In the genomic region with DNA sequence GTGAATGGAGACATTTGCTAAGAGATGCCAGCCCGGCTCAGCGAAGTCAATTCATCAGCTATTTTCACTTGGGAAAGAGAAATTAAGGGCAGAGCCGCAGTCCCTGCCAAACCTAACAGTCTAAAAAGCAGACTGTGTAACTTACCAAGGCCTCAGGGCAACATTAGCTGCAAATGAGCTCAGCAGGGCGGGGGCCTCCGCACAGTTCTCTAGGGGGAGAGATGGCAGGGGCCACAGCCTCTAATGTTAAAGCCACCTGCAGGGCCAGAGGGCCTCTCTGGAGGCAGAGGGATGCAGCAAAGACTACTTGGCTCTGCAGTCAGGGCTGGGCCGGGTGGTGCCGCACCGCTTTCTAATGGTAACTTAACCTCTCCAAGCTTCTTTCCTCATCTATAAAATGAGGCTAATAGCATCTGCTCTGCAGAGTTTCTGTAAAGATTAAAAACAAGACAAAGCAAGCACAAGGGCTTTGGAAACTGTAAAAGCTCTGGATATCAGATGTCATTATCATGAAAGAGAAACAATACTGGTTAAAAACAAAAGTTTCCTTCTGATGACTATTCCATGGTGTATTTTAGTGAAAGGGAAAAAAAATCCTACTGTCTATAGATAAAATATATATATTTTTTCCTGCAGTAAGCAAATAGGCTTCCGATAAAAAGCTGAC, we compare ENCODE assay signal across 1 cellular context.
TF ChIP-seq lines count a peak whose summit lies in the region.

No MANE protein-coding gene starts in this region.

TF ChIP-seq in GM23338, 12 proteins besides CTCF, POLR2A, EP300 and RAD21:
- TF ChIP-seq, protein P1, sequence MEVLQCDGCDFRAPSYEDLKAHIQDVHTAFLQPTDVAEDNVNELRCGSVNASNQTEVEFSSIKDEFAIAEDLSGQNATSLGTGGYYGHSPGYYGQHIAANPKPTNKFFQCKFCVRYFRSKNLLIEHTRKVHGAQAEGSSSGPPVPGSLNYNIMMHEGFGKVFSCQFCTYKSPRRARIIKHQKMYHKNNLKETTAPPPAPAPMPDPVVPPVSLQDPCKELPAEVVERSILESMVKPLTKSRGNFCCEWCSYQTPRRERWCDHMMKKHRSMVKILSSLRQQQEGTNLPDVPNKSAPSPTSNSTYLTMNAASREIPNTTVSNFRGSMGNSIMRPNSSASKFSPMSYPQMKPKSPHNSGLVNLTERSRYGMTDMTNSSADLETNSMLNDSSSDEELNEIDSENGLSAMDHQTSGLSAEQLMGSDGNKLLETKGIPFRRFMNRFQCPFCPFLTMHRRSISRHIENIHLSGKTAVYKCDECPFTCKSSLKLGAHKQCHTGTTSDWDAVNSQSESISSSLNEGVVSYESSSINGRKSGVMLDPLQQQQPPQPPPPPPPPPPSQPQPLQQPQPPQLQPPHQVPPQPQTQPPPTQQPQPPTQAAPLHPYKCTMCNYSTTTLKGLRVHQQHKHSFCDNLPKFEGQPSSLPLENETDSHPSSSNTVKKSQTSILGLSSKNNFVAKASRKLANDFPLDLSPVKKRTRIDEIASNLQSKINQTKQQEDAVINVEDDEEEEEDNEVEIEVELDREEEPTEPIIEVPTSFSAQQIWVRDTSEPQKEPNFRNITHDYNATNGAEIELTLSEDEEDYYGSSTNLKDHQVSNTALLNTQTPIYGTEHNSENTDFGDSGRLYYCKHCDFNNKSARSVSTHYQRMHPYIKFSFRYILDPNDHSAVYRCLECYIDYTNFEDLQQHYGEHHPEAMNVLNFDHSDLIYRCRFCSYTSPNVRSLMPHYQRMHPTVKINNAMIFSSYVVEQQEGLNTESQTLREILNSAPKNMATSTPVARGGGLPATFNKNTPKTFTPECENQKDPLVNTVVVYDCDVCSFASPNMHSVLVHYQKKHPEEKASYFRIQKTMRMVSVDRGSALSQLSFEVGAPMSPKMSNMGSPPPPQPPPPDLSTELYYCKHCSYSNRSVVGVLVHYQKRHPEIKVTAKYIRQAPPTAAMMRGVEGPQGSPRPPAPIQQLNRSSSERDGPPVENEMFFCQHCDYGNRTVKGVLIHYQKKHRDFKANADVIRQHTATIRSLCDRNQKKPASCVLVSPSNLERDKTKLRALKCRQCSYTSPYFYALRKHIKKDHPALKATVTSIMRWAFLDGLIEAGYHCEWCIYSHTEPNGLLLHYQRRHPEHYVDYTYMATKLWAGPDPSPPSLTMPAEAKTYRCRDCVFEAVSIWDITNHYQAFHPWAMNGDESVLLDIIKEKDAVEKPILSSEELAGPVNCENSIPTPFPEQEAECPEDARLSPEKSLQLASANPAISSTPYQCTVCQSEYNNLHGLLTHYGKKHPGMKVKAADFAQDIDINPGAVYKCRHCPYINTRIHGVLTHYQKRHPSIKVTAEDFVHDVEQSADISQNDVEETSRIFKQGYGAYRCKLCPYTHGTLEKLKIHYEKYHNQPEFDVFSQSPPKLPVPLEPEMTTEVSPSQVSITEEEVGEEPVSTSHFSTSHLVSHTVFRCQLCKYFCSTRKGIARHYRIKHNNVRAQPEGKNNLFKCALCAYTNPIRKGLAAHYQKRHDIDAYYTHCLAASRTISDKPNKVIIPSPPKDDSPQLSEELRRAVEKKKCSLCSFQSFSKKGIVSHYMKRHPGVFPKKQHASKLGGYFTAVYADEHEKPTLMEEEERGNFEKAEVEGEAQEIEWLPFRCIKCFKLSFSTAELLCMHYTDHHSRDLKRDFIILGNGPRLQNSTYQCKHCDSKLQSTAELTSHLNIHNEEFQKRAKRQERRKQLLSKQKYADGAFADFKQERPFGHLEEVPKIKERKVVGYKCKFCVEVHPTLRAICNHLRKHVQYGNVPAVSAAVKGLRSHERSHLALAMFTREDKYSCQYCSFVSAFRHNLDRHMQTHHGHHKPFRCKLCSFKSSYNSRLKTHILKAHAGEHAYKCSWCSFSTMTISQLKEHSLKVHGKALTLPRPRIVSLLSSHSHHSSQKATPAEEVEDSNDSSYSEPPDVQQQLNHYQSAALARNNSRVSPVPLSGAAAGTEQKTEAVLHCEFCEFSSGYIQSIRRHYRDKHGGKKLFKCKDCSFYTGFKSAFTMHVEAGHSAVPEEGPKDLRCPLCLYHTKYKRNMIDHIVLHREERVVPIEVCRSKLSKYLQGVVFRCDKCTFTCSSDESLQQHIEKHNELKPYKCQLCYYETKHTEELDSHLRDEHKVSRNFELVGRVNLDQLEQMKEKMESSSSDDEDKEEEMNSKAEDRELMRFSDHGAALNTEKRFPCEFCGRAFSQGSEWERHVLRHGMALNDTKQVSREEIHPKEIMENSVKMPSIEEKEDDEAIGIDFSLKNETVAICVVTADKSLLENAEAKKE (CRISPR knock-in tag; IDR thresholded peaks at IDR 0.05) = no peak
- TF ChIP-seq, protein P2, sequence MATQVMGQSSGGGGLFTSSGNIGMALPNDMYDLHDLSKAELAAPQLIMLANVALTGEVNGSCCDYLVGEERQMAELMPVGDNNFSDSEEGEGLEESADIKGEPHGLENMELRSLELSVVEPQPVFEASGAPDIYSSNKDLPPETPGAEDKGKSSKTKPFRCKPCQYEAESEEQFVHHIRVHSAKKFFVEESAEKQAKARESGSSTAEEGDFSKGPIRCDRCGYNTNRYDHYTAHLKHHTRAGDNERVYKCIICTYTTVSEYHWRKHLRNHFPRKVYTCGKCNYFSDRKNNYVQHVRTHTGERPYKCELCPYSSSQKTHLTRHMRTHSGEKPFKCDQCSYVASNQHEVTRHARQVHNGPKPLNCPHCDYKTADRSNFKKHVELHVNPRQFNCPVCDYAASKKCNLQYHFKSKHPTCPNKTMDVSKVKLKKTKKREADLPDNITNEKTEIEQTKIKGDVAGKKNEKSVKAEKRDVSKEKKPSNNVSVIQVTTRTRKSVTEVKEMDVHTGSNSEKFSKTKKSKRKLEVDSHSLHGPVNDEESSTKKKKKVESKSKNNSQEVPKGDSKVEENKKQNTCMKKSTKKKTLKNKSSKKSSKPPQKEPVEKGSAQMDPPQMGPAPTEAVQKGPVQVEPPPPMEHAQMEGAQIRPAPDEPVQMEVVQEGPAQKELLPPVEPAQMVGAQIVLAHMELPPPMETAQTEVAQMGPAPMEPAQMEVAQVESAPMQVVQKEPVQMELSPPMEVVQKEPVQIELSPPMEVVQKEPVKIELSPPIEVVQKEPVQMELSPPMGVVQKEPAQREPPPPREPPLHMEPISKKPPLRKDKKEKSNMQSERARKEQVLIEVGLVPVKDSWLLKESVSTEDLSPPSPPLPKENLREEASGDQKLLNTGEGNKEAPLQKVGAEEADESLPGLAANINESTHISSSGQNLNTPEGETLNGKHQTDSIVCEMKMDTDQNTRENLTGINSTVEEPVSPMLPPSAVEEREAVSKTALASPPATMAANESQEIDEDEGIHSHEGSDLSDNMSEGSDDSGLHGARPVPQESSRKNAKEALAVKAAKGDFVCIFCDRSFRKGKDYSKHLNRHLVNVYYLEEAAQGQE (IDR thresholded peaks at IDR 0.05; ENCODE audit: unreplicated experiment) = no peak
- no peak for TF ChIP-seq ZNF114 (CRISPR knock-in tag; IDR thresholded peaks at IDR 0.05)
- TF ChIP-seq ZNF331 (CRISPR knock-in tag; IDR thresholded peaks at IDR 0.05; ENCODE audit: low read depth) = no peak
